13 cellular contexts compared by ENCODE assay signal in the genomic region with DNA sequence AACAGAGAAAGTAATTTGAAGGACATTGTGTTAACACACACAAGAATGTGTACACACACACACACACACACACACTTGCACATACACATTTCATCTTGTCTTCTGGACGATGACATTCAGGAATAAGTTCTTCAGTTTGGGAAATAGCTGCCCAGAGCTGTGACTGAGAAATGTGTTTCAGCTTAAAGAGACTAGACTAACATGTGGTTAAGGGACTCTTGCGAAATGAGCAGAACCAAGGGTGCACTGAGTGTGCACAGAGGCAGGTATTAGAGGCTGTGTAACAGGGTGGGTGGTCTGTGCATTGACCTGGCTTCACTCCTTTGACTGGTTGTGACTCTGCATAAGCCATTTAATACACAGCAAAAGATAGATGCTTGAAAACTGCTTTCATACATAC. TPM values are rescaled to one million over a fixed set of nuclear protein-coding genes. Genes with fewer than 3 reads are reported as not detected.
"Had no signal": no experiment of that assay in that cellular context is flagged by ENCODE, and none has a peak within 500 bp of the region (broad histone marks: within the 10 kb centered on the region; RNA-seq: fewer than 3 reads in every experiment).

No MANE protein-coding gene starts in this region.

- H3K27me3 ChIP-seq: gastroesophageal sphincter, uterus had no signal

- H3K4me1 ChIP-seq: uterus had no signal

- H3K9me3 Mint-ChIP-seq: activated naive CD8-positive, alpha-beta T cell treated with anti-CD3 and anti-CD28 coated beads for 36 hours; activated T-cell treated with anti-CD3 and anti-CD28 coated beads, Interleukin-2, amount 50 U/mL, for 4 hours; stimulated activated naive CD8-positive, alpha-beta T cell treated with anti-CD3 and anti-CD28 coated beads, Interleukin-15, amount 100 ng/mL, for 72 hours had no signal

- H3K4me3 Mint-ChIP-seq: activated naive CD8-positive, alpha-beta T cell treated with anti-CD3 and anti-CD28 coated beads for 36 hours; activated T-cell treated with anti-CD3 and anti-CD28 coated beads, Interleukin-2, amount 50 U/mL, for 4 hours; stimulated activated naive CD8-positive, alpha-beta T cell treated with anti-CD3 and anti-CD28 coated beads, Interleukin-15, amount 100 ng/mL, for 72 hours had no signal

- H3K4me1 Mint-ChIP-seq: activated naive CD8-positive, alpha-beta T cell treated with anti-CD3 and anti-CD28 coated beads for 36 hours; stimulated activated naive CD8-positive, alpha-beta T cell treated with anti-CD3 and anti-CD28 coated beads, Interleukin-15, amount 100 ng/mL, for 72 hours had no signal

- H3K27ac Mint-ChIP-seq: activated naive CD8-positive, alpha-beta T cell treated with anti-CD3 and anti-CD28 coated beads for 36 hours; stimulated activated naive CD8-positive, alpha-beta T cell treated with anti-CD3 and anti-CD28 coated beads, Interleukin-15, amount 100 ng/mL, for 72 hours had no signal

- FAIRE-seq: endothelial cell of umbilical vein, kidney had no signal

- H3K9me3 ChIP-seq: gastroesophageal sphincter, psoas muscle, uterus had no signal

- DNase-seq: activated gamma-delta T cell treated with Interleukin-2 at 50 U/mL for 16 hours; activated naive CD8-positive, alpha-beta T cell treated with anti-CD3 and anti-CD28 coated beads for 36 hours; activated T-cell treated with anti-CD3 and anti-CD28 coated beads, Interleukin-2, amount 50 U/mL, for 4 hours; kidney; psoas muscle; stimulated activated CD4-positive, alpha-beta T cell treated with anti-CD3 and anti-CD28 coated beads, Interleukin-4, amount 100 ng/mL, for 1 hour; stimulated activated naive CD8-positive, alpha-beta T cell treated with anti-CD3 and anti-CD28 coated beads, Interleukin-15, amount 100 ng/mL, for 72 hours; uterus had no signal

- ATAC-seq: activated T-cell treated with anti-CD3 and anti-CD28 coated beads, Interleukin-2, amount 50 U/mL, for 4 hours; gastroesophageal sphincter; psoas muscle; stimulated activated naive CD8-positive, alpha-beta T cell treated with anti-CD3 and anti-CD28 coated beads, Interleukin-15, amount 100 ng/mL, for 72 hours had no signal

- H3K36me3 ChIP-seq: gastroesophageal sphincter, uterus had no signal

- H3K4me3 ChIP-seq: gastroesophageal sphincter, psoas muscle, uterus had no signal

- H3K27ac ChIP-seq: gastroesophageal sphincter, psoas muscle, uterus had no signal

- H3K36me3 Mint-ChIP-seq: activated naive CD8-positive, alpha-beta T cell treated with anti-CD3 and anti-CD28 coated beads for 36 hours had no signal

RNA-seq across cellular contexts. Expression of gene KCNA5, which starts 29.4 kb away (rescaled TPM):
- total RNA-seq: activated naive CD8-positive, alpha-beta T cell treated with anti-CD3 and anti-CD28 coated beads for 36 hours; activated T-cell treated with anti-CD3 and anti-CD28 coated beads, Interleukin-2, amount 50 U/mL, for 4 hours; endothelial cell of umbilical vein; fibroblast of lung; osteoblast; T-helper 2 cell treated with Interferon-gamma antibody and Interleukin-4, amounts not matched to agents 100 ng/mL and 5 ng/mL, for 36 hours had no signal
- polyA plus RNA-seq: endothelial cell of umbilical vein, fibroblast of lung had no signal
